Comparison of ENCODE assay signal across 1 cellular context in genomic region chr6:23137596-23137995, GRCh38.
TF ChIP-seq lines count a peak whose summit lies in the region.

No MANE protein-coding gene starts in this region.

TF ChIP-seq in IMR-90, 13 proteins besides CTCF, POLR2A, EP300 and RAD21 (continued from another document):
- no peak for TF ChIP-seq ELK1 (IDR thresholded peaks at IDR 0.05; ENCODE audit: borderline replicate concordance, low read depth, low read length)
- no peak for TF ChIP-seq RFX5 (IDR thresholded peaks at IDR 0.05; ENCODE audit: low read depth, low read length)
- no peak for TF ChIP-seq USF2 (IDR thresholded peaks at IDR 0.05; ENCODE audit: low read depth, low read length)
